Comparison of ENCODE assay signal across 12 cellular contexts in genomic region chr11:76293189-76293631, GRCh38.
DNase-seq lines count a peak whose midpoint lies in the region; ATAC-seq, FAIRE-seq and TF ChIP-seq lines count a peak whose summit lies in the region.
"Had no signal": no experiment of that assay in that cellular context is flagged by ENCODE, and none has a peak within 500 bp of the region (broad histone marks: within the 10 kb centered on the region; RNA-seq: fewer than 3 reads in every experiment).

No MANE protein-coding gene starts in this region.

- H3K79me2 ChIP-seq in PC-3 (ENCODE audit: low read length) (no peaks in the 10 kb centered on the region), PC-9 (ENCODE audit: low read depth) (no peaks in the 10 kb centered on the region)

- H3K4me1 ChIP-seq in PC-3 (ENCODE audit: insufficient read depth, low read length) (peaks cover 9% of the 10 kb centered on the region), PC-9 (replicated peaks; ENCODE audit: insufficient read depth) (peaks cover 18% of the 10 kb centered on the region), kidney (ENCODE audit: control insufficient read depth in 1 of 2, insufficient read depth in 1 of 2, low read depth in 1 of 2, low read length in 2 of 2) (no peaks in the 10 kb centered on the region)

- FAIRE-seq in kidney (lab: Jason Lieb, UNC), result no peak
- FAIRE-seq: small intestine had no signal

- H3K27ac ChIP-seq in PC-3 (ENCODE audit: low read length), result no peak overlapping the region
- no peak overlapping the region for H3K27ac ChIP-seq in PC-9
- H3K27ac ChIP-seq in kidney (ENCODE audit: low read depth in 2 of 2, low read length in 2 of 2), result no peak overlapping the region
- H3K27ac ChIP-seq: Peyer's patch had no signal

- CTCF ChIA-PET in PC-3 (lab: Charles Lee) (interaction anchor here (0.6 kb wide), 1 partner anchor 429 kb away, joined by 3 read pairs; no protein-coding TSS in a partner anchor), PC-9 (lab: Charles Lee) (no interaction called here)

- intact Hi-C loops in PC-3 (cut with micrococcal nuclease) (no loop called here), PC-9 (cut with micrococcal nuclease; ENCODE audit: unreplicated experiment) (no loop called here), kidney (cut with DNase I) (no loop called here)

- H3F3A ChIP-seq in PC-3 (ENCODE audit: low read length, unreplicated experiment) (no peaks in the 10 kb centered on the region), PC-9 (ENCODE audit: insufficient read depth, low read depth) (peaks cover 17% of the 10 kb centered on the region)

- H3K9ac ChIP-seq in PC-3 (ENCODE audit: low read length) (no peak overlapping the region), kidney (ENCODE audit: low read length in 2 of 2) (no peak overlapping the region)

- no peaks in the 10 kb centered on the region for H3K27me3 ChIP-seq in PC-3 (ENCODE audit: low read length)
- H3K27me3 ChIP-seq in PC-9 (ENCODE audit: insufficient read depth, low read depth), result no peaks in the 10 kb centered on the region
- H3K27me3 ChIP-seq: Peyer's patch had no signal

- BruUV-seq in PC-3 (replicated peaks; lab: Mats Ljungman, UMichigan) (no TSS peak), PC-9 (replicated peaks; lab: Mats Ljungman, UMichigan) (no TSS peak)

- H3K9me2 ChIP-seq in PC-3 (replicated peaks; ENCODE audit: low read length) (no peaks in the 10 kb centered on the region), PC-9 (ENCODE audit: insufficient read depth) (no peaks in the 10 kb centered on the region)

- no peaks in the 10 kb centered on the region for H3K36me3 ChIP-seq in PC-3 (ENCODE audit: low read depth, low read length)
- no peaks in the 10 kb centered on the region for H3K36me3 ChIP-seq in PC-9 (ENCODE audit: low read depth)
- H3K36me3 ChIP-seq in kidney (ENCODE audit: control insufficient read depth in 1 of 2, insufficient read depth in 2 of 2, low read length in 2 of 2), result no peaks in the 10 kb centered on the region
- H3K36me3 ChIP-seq: Peyer's patch had no signal

- no peak for TF ChIP-seq CTCF in PC-3 (conservative IDR thresholded peaks at IDR 0.05; ENCODE audit: low read depth, low read length)
- no peak for TF ChIP-seq CTCF in PC-9 (conservative IDR thresholded peaks at IDR 0.05)
- no peak for TF ChIP-seq CTCF in kidney (IDR thresholded peaks at IDR 0.05; ENCODE audit: borderline replicate concordance, extremely low read depth, insufficient read depth)

- no peak overlapping the region for H3K4me3 ChIP-seq in PC-3 (ENCODE audit: low read length)
- H3K4me3 ChIP-seq in PC-9, result no peak overlapping the region
- no peak overlapping the region for H3K4me3 ChIP-seq in kidney (ENCODE audit: low read length in 2 of 2)
- H3K4me3 ChIP-seq: Peyer's patch had no signal

- H2AFZ ChIP-seq in PC-3 (ENCODE audit: low read length), result no peak overlapping the region
- no peak overlapping the region for H2AFZ ChIP-seq in PC-9

- H3K9me3 ChIP-seq in PC-3 (ENCODE audit: low read length) (no peaks in the 10 kb centered on the region), PC-9 (ENCODE audit: insufficient read depth, low read depth) (no peaks in the 10 kb centered on the region), kidney (ENCODE audit: control insufficient read depth in 1 of 2, low read length in 2 of 2) (peaks cover 0 to 2% of the 10 kb centered on the region in 2 donors)

- POLR2A ChIA-PET in PC-3 (lab: Charles Lee; ENCODE audit: unreplicated experiment), result no interaction called here
- POLR2A ChIA-PET in PC-9 (lab: Charles Lee; ENCODE audit: unreplicated experiment), result no interaction called here

- DNase-seq in activated T-cell treated with anti-CD3 and anti-CD28 coated beads for 48 hours (ENCODE audit: low read depth), result peak; percentile 34
- DNase-seq in activated T-cell treated with anti-CD3 and anti-CD28 coated beads, Interleukin-2, amount 50 U/mL, for 1 hour, result no peak
- DNase-seq in NCI-H82 treated with DMSO at 0.1 percent for 48 hours (lab: John Stamatoyannopoulos, UW; ENCODE audit: unreplicated experiment), result peak; percentile 1
- peak; percentile 10 for DNase-seq in stimulated activated CD8-positive, alpha-beta memory T cell treated with anti-CD3 and anti-CD28 coated beads, Interleukin-4, amount 100 ng/mL, for 24 hours (ENCODE audit: low read depth)
- no peak for DNase-seq in PC-3
- DNase-seq in PC-9, result no peak
- no peak for DNase-seq in kidney
- DNase-seq: activated CD8-positive, alpha-beta memory T cell treated with anti-CD3 and anti-CD28 coated beads, Interleukin-2, amount 50 U/mL, for 4 hours; effector memory CD4-positive, alpha-beta T cell; Peyer's patch; small intestine had no signal

- ATAC-seq in GM21786 (IDR thresholded peaks at IDR 0.05; ENCODE audit: unreplicated experiment), result peak; percentile 61
- ATAC-seq in PC-3, result no peak

- H4K20me1 ChIP-seq in PC-3 (ENCODE audit: low read length), result no peaks in the 10 kb centered on the region
- no peaks in the 10 kb centered on the region for H4K20me1 ChIP-seq in PC-9 (ENCODE audit: insufficient read depth)

- H3K4me2 ChIP-seq in PC-3 (ENCODE audit: low read length) (no peak overlapping the region), PC-9 (no peak overlapping the region)

Comparison
In these comparisons a context has a peak if more than half of its experiments do, and no peak if none do; other contexts are left out.
1. DNase-seq: peak in activated T-cell treated with anti-CD3 and anti-CD28 coated beads for 48 hours (single experiment), NCI-H82 treated with DMSO at 0.1 percent for 48 hours (single experiment) and stimulated activated CD8-positive, alpha-beta memory T cell treated with anti-CD3 and anti-CD28 coated beads, Interleukin-4, amount 100 ng/mL, for 24 hours (single experiment); none in activated T-cell treated with anti-CD3 and anti-CD28 coated beads, Interleukin-2, amount 50 U/mL, for 1 hour (single experiment), PC-3 (single experiment), PC-9 (0 of 2) and kidney (single experiment).